22 cellular contexts compared by ENCODE assay signal in genomic region chr16:8948069-8948593, GRCh38. TPM values are rescaled to one million over a fixed set of nuclear protein-coding genes. Genes with fewer than 3 reads are reported as not detected.
DNase-seq lines count a peak whose midpoint lies in the region; FAIRE-seq and TF ChIP-seq lines count a peak whose summit lies in the region.
"Had no signal": no experiment of that assay in that cellular context is flagged by ENCODE, and none has a peak within 500 bp of the region (broad histone marks: within the 10 kb centered on the region; RNA-seq: fewer than 3 reads in every experiment).

No MANE protein-coding gene starts in this region.

- H3K9ac ChIP-seq in Karpas-422 (ENCODE audit: low read length) (no peak overlapping the region), astrocyte (ENCODE audit: low read length) (no peak overlapping the region), neural progenitor cell (no peak overlapping the region)
- H3K9ac ChIP-seq: KMS-11, parathyroid adenoma had no signal

- no peak for FAIRE-seq in astrocyte (lab: Jason Lieb, UNC)
- FAIRE-seq: kidney had no signal

- H3K4me3 ChIP-seq in Karpas-422 (ENCODE audit: low read length) (no peak overlapping the region), astrocyte (ENCODE audit: insufficient read depth, low read depth, low read length) (no peak overlapping the region), neural progenitor cell (no peak overlapping the region)
- H3K4me3 ChIP-seq: lung, sigmoid colon had no signal

- H4K20me1 ChIP-seq in Karpas-422 (ENCODE audit: insufficient read depth, low read depth, low read length) (peaks cover 89% of the 10 kb centered on the region), astrocyte (ENCODE audit: insufficient read depth, low read length) (peaks cover 99% of the 10 kb centered on the region), neural progenitor cell (ENCODE audit: low read depth) (peaks cover 100% of the 10 kb centered on the region)

- H3K27ac Mint-ChIP-seq in T-helper 1 cell treated with Interleukin-12 subunit alpha and Interleukin-12 subunit beta and Interleukin-4 antibody, amounts not matched to agents 30 μg/mL and 1 μg/mL, for 36 hours: peak overlapping the region; percentile 15
- H3K27ac Mint-ChIP-seq in astrocyte (ENCODE audit: unreplicated experiment) (peak overlapping the region; percentile 77), neural progenitor cell (peak overlapping the region; percentile 43)

- no peaks in the 10 kb centered on the region for H3K9me2 ChIP-seq in Karpas-422 (replicated peaks; ENCODE audit: insufficient read depth, low read length)

- H3K4me1 Mint-ChIP-seq in T-helper 1 cell treated with Interleukin-12 subunit alpha and Interleukin-12 subunit beta and Interleukin-4 antibody, amounts not matched to agents 30 μg/mL and 1 μg/mL, for 36 hours (ENCODE audit: low read depth): peaks cover 81% of the 10 kb centered on the region
- peaks cover 42% of the 10 kb centered on the region for H3K4me1 Mint-ChIP-seq in astrocyte (ENCODE audit: low read depth, unreplicated experiment)
- peaks cover 62% of the 10 kb centered on the region for H3K4me1 Mint-ChIP-seq in neural progenitor cell

- H3K9me3 Mint-ChIP-seq in T-helper 1 cell treated with Interleukin-12 subunit alpha and Interleukin-12 subunit beta and Interleukin-4 antibody, amounts not matched to agents 30 μg/mL and 1 μg/mL, for 36 hours: no peaks in the 10 kb centered on the region
- H3K9me3 Mint-ChIP-seq in astrocyte (ENCODE audit: unreplicated experiment) (no peaks in the 10 kb centered on the region), neural progenitor cell (no peaks in the 10 kb centered on the region)
- H3K9me3 Mint-ChIP-seq: activated T-cell treated with anti-CD3 and anti-CD28 coated beads, Interleukin-2, amount 50 U/mL, for 4 hours had no signal

- H3K4me1 ChIP-seq in Karpas-422 (ENCODE audit: low read length) (peaks cover 100% of the 10 kb centered on the region), astrocyte (ENCODE audit: insufficient read depth, low read length) (peaks cover 17% of the 10 kb centered on the region), neural progenitor cell (peaks cover 48% of the 10 kb centered on the region)

- TF ChIP-seq CTCF in astrocyte (IDR thresholded peaks at IDR 0.05; ENCODE audit: insufficient read depth, low read depth, low read length) (no peak), neural progenitor cell (IDR thresholded peaks at IDR 0.05) (no peak)

- H3K4me3 Mint-ChIP-seq in T-helper 1 cell treated with Interleukin-12 subunit alpha and Interleukin-12 subunit beta and Interleukin-4 antibody, amounts not matched to agents 30 μg/mL and 1 μg/mL, for 36 hours: no peak overlapping the region
- H3K4me3 Mint-ChIP-seq in astrocyte (ENCODE audit: unreplicated experiment): peak overlapping the region; percentile 69
- no peak overlapping the region for H3K4me3 Mint-ChIP-seq in neural progenitor cell

- H3K36me3 ChIP-seq in Karpas-422 (ENCODE audit: insufficient read depth, low read length): no peaks in the 10 kb centered on the region
- H3K36me3 ChIP-seq in astrocyte (ENCODE audit: insufficient read depth, low read length): no peaks in the 10 kb centered on the region
- H3K36me3 ChIP-seq in neural progenitor cell: no peaks in the 10 kb centered on the region
- H3K36me3 ChIP-seq: sigmoid colon had no signal

- DNase-seq in T-helper 1 cell (no peak), Karpas-422 (no peak), astrocyte (ENCODE audit: low read depth) (no peak), neural progenitor cell (ENCODE audit: low spot score) (no peak), DMS79 treated with DMSO at 0.1 percent for 48 hours (lab: John Stamatoyannopoulos, UW) (no peak), KG1 (lab: John Stamatoyannopoulos, UW) (no peak), superior temporal gyrus (ENCODE audit: extremely low spot score) (no peak)
- DNase-seq: activated CD4-positive, alpha-beta T cell treated with anti-CD3 and anti-CD28 coated beads, Interleukin-2, amount 50 U/mL, for 1 hour; activated T-cell treated with anti-CD3 and anti-CD28 coated beads, Interleukin-2, amount 50 U/mL, for 4 hours; hypothalamus; kidney; NCI-H1048; NCI-H2029; NCI-H446 treated with DMSO at 0.1 percent for 48 hours; RPMI8226; sigmoid colon; stimulated activated naive CD8-positive, alpha-beta T cell treated with anti-CD3 and anti-CD28 coated beads, Interleukin-15, Interleukin-2, amounts not matched to agents 100 U/mL and 50 U/mL, for 24 hours had no signal

- H3K4me2 ChIP-seq in Karpas-422 (ENCODE audit: low read depth, low read length, poor library complexity, severe bottlenecking) (peak overlapping the region; percentile 58), astrocyte (ENCODE audit: low read length) (no peak overlapping the region), neural progenitor cell (no peak overlapping the region)

- H3K79me2 ChIP-seq in Karpas-422 (ENCODE audit: low read length) (peaks cover 43% of the 10 kb centered on the region), astrocyte (ENCODE audit: insufficient read depth, low read length) (peaks cover 100% of the 10 kb centered on the region), neural progenitor cell (ENCODE audit: low read depth) (peaks cover 100% of the 10 kb centered on the region)

- H3K9me3 ChIP-seq in Karpas-422 (ENCODE audit: low read length) (no peaks in the 10 kb centered on the region), astrocyte (ENCODE audit: insufficient read depth, low read depth, low read length) (no peaks in the 10 kb centered on the region), neural progenitor cell (ENCODE audit: low read depth) (no peaks in the 10 kb centered on the region)
- H3K9me3 ChIP-seq: sigmoid colon had no signal

- peaks cover 27% of the 10 kb centered on the region for H3F3A ChIP-seq in neural progenitor cell (ENCODE audit: low read depth)

- H2AFZ ChIP-seq in Karpas-422 (ENCODE audit: low read length): no peak overlapping the region
- no peak overlapping the region for H2AFZ ChIP-seq in astrocyte (ENCODE audit: low read depth, low read length)
- H2AFZ ChIP-seq in neural progenitor cell (replicated peaks): no peak overlapping the region
- H2AFZ ChIP-seq: parathyroid adenoma had no signal

- H3K27me3 ChIP-seq in Karpas-422 (ENCODE audit: low read length) (peaks cover 15% of the 10 kb centered on the region; the same call in 1 of the 2 replicates), astrocyte (ENCODE audit: insufficient read depth, low read length) (no peaks in the 10 kb centered on the region), neural progenitor cell (no peaks in the 10 kb centered on the region)
- H3K27me3 ChIP-seq: sigmoid colon had no signal

- H3K27me3 Mint-ChIP-seq in T-helper 1 cell treated with Interleukin-12 subunit alpha and Interleukin-12 subunit beta and Interleukin-4 antibody, amounts not matched to agents 30 μg/mL and 1 μg/mL, for 36 hours (ENCODE audit: low read depth): no peaks in the 10 kb centered on the region
- H3K27me3 Mint-ChIP-seq in astrocyte (ENCODE audit: low read depth, unreplicated experiment) (no peaks in the 10 kb centered on the region), neural progenitor cell (ENCODE audit: insufficient read depth, low read depth) (no peaks in the 10 kb centered on the region)

- H3K36me3 Mint-ChIP-seq in T-helper 1 cell treated with Interleukin-12 subunit alpha and Interleukin-12 subunit beta and Interleukin-4 antibody, amounts not matched to agents 30 μg/mL and 1 μg/mL, for 36 hours (ENCODE audit: low read depth): no peaks in the 10 kb centered on the region
- H3K36me3 Mint-ChIP-seq in astrocyte (ENCODE audit: low read depth, unreplicated experiment) (no peaks in the 10 kb centered on the region), neural progenitor cell (peaks cover 2% of the 10 kb centered on the region)

- H3K27ac ChIP-seq in Karpas-422 (ENCODE audit: low read length) (no peak overlapping the region), astrocyte (ENCODE audit: low read depth, low read length) (no peak overlapping the region), neural progenitor cell (no peak overlapping the region)
- H3K27ac ChIP-seq: 22Rv1, KMS-11, parathyroid adenoma, sigmoid colon had no signal

RNA-seq across cellular contexts. Expression of gene USP7, which starts 15.6 kb away (rescaled TPM):
- 38.6 and 42.5 TPM in 2 replicates for total RNA-seq in Karpas-422 (2014; rRNA removed; shearing (Covaris generic); ENCODE audit: low replicate concordance)
- total RNA-seq in astrocyte (93.6 and 96.9 TPM in 2 replicates), neural progenitor cell (ENCODE audit: low replicate concordance) (76.3 and 90.3 TPM in 2 replicates)

Comparison
In these comparisons a context has a peak if more than half of its experiments do, and no peak if none do; other contexts are left out.
1. H3K27ac Mint-ChIP-seq: peak in every context shown above with its lines; median percentile 77 in astrocyte; 43 in neural progenitor cell; 15 in T-helper 1 cell treated with Interleukin-12 subunit alpha and Interleukin-12 subunit beta and Interleukin-4 antibody, amounts not matched to agents 30 μg/mL and 1 μg/mL, for 36 hours.